ENCODE assay signal across 7 cellular contexts in genomic region chr16:2516391-2517240, GRCh38. TPM values are rescaled to one million over a fixed set of nuclear protein-coding genes. Genes with fewer than 3 reads are reported as not detected.
DNase-seq lines count a peak whose midpoint lies in the region.

No MANE protein-coding gene starts in this region.

- H3K9me3 Mint-ChIP-seq in activated T-helper 1 cell treated with anti-CD3 and anti-CD28 coated beads, Interleukin-12 subunit alpha, Interleukin-12 subunit beta, Interleukin-2, Interleukin-4 antibody, amounts not matched to agents 30 ng/mL and 10 ng/mL and 1 ng/mL, durations not matched to agents 14 hours and 24 hours and 36 hours: no peaks in the 10 kb centered on the region

- H3K27me3 ChIP-seq in subcutaneous abdominal adipose tissue (ENCODE audit: control insufficient read depth in 5 of 5, insufficient read depth in 4 of 5, low read length in 5 of 5): no peaks in the 10 kb centered on the region

- intact Hi-C loops in activated T-helper 1 cell treated with anti-CD3 and anti-CD28 coated beads, Interleukin-12 subunit alpha, Interleukin-12 subunit beta, Interleukin-2, Interleukin-4 antibody, amounts not matched to agents 30 ng/mL and 10 ng/mL and 1 ng/mL, durations not matched to agents 14 hours and 24 hours and 36 hours (cut with micrococcal nuclease): loop anchor here (10.0 kb wide), 1 partner anchor 388 kb away; no protein-coding TSS in a partner anchor

- peaks cover 3% of the 10 kb centered on the region for H3K27me3 Mint-ChIP-seq in activated T-helper 1 cell treated with anti-CD3 and anti-CD28 coated beads, Interleukin-12 subunit alpha, Interleukin-12 subunit beta, Interleukin-2, Interleukin-4 antibody, amounts not matched to agents 30 ng/mL and 10 ng/mL and 1 ng/mL, durations not matched to agents 14 hours and 24 hours and 36 hours (ENCODE audit: insufficient read depth)

- DNase-seq in Kasumi-1 (lab: John Stamatoyannopoulos, UW): peak; percentile 37 to 67
- no peak for DNase-seq in activated T-helper 1 cell treated with anti-CD3 and anti-CD28 coated beads, Interleukin-12 subunit alpha, Interleukin-12 subunit beta, Interleukin-2, Interleukin-4 antibody, amounts not matched to agents 30 ng/mL and 10 ng/mL and 1 ng/mL, durations not matched to agents 14 hours and 24 hours and 36 hours (ENCODE audit: low spot score)
- DNase-seq in hepatic stellate cell (ENCODE audit: low spot score): peak; percentile 61
- no peak for DNase-seq in NCI-H128 (lab: John Stamatoyannopoulos, UW; ENCODE audit: unreplicated experiment)
- no peak for DNase-seq in NCI-H2029 (lab: John Stamatoyannopoulos, UW)
- no peak for DNase-seq in activated CD4-positive, CD25-positive, alpha-beta regulatory T cell treated with anti-CD3 and anti-CD28 coated beads, Interleukin-2, amount 50 U/mL, for 72 hours

- H3K9ac ChIP-seq in subcutaneous abdominal adipose tissue (ENCODE audit: low read length in 5 of 5): peak overlapping the region; percentile 25 to 98 (median 55)

- H3K4me1 Mint-ChIP-seq in activated T-helper 1 cell treated with anti-CD3 and anti-CD28 coated beads, Interleukin-12 subunit alpha, Interleukin-12 subunit beta, Interleukin-2, Interleukin-4 antibody, amounts not matched to agents 30 ng/mL and 10 ng/mL and 1 ng/mL, durations not matched to agents 14 hours and 24 hours and 36 hours (ENCODE audit: low read depth): peaks cover 50% of the 10 kb centered on the region

- H3K4me3 ChIP-seq in subcutaneous abdominal adipose tissue (ENCODE audit: low read depth in 1 of 5, low read length in 5 of 5): peak overlapping the region; percentile 42 to 96 (median 90)

- H3K36me3 Mint-ChIP-seq in activated T-helper 1 cell treated with anti-CD3 and anti-CD28 coated beads, Interleukin-12 subunit alpha, Interleukin-12 subunit beta, Interleukin-2, Interleukin-4 antibody, amounts not matched to agents 30 ng/mL and 10 ng/mL and 1 ng/mL, durations not matched to agents 14 hours and 24 hours and 36 hours (ENCODE audit: low read depth): peaks cover 12% of the 10 kb centered on the region

- peak overlapping the region; percentile 91 for H3K4me3 Mint-ChIP-seq in activated T-helper 1 cell treated with anti-CD3 and anti-CD28 coated beads, Interleukin-12 subunit alpha, Interleukin-12 subunit beta, Interleukin-2, Interleukin-4 antibody, amounts not matched to agents 30 ng/mL and 10 ng/mL and 1 ng/mL, durations not matched to agents 14 hours and 24 hours and 36 hours

- peak overlapping the region; percentile 78 for H3K27ac Mint-ChIP-seq in activated T-helper 1 cell treated with anti-CD3 and anti-CD28 coated beads, Interleukin-12 subunit alpha, Interleukin-12 subunit beta, Interleukin-2, Interleukin-4 antibody, amounts not matched to agents 30 ng/mL and 10 ng/mL and 1 ng/mL, durations not matched to agents 14 hours and 24 hours and 36 hours

- no peaks in the 10 kb centered on the region for H3K9me3 ChIP-seq in subcutaneous abdominal adipose tissue (ENCODE audit: control insufficient read depth in 5 of 5, low read length in 5 of 5)

- H3K36me3 ChIP-seq in subcutaneous abdominal adipose tissue (ENCODE audit: control insufficient read depth in 5 of 5, insufficient read depth in 5 of 5, low read length in 5 of 5): peaks cover 0 to 9% (median 5%) of the 10 kb centered on the region in 5 donors

- H3K27ac ChIP-seq in subcutaneous abdominal adipose tissue (ENCODE audit: low read depth, low read length): peak overlapping the region; percentile 84

- peaks cover 27 to 82% (median 74%) of the 10 kb centered on the region in 5 donors for H3K4me1 ChIP-seq in subcutaneous abdominal adipose tissue (ENCODE audit: control insufficient read depth in 5 of 5, insufficient read depth in 5 of 5, low read length in 5 of 5)

RNA-seq across cellular contexts. Expression of gene ATP6V0C, which starts 2.9 kb away (rescaled TPM):
- 117 and 119 TPM in 2 replicates for total RNA-seq in activated T-helper 1 cell treated with anti-CD3 and anti-CD28 coated beads, Interleukin-12 subunit alpha, Interleukin-12 subunit beta, Interleukin-2, Interleukin-4 antibody, amounts not matched to agents 30 ng/mL and 10 ng/mL and 1 ng/mL, durations not matched to agents 14 hours and 24 hours and 36 hours

RNA-seq across cellular contexts. Expression of gene AMDHD2, which starts 3.6 kb away (rescaled TPM):
- 32.4 and 38.3 TPM in 2 replicates for total RNA-seq in activated T-helper 1 cell treated with anti-CD3 and anti-CD28 coated beads, Interleukin-12 subunit alpha, Interleukin-12 subunit beta, Interleukin-2, Interleukin-4 antibody, amounts not matched to agents 30 ng/mL and 10 ng/mL and 1 ng/mL, durations not matched to agents 14 hours and 24 hours and 36 hours

RNA-seq across cellular contexts. Expression of gene CEMP1, which starts 14.6 kb away (rescaled TPM):
- 0.23 and 0.49 TPM in 2 replicates for total RNA-seq in activated T-helper 1 cell treated with anti-CD3 and anti-CD28 coated beads, Interleukin-12 subunit alpha, Interleukin-12 subunit beta, Interleukin-2, Interleukin-4 antibody, amounts not matched to agents 30 ng/mL and 10 ng/mL and 1 ng/mL, durations not matched to agents 14 hours and 24 hours and 36 hours

RNA-seq across cellular contexts. Expression of gene PDPK1, which starts 21.2 kb away (rescaled TPM):
- total RNA-seq in activated T-helper 1 cell treated with anti-CD3 and anti-CD28 coated beads, Interleukin-12 subunit alpha, Interleukin-12 subunit beta, Interleukin-2, Interleukin-4 antibody, amounts not matched to agents 30 ng/mL and 10 ng/mL and 1 ng/mL, durations not matched to agents 14 hours and 24 hours and 36 hours: 50.8 and 60.2 TPM in 2 replicates

RNA-seq across cellular contexts. Expression of gene TBC1D24, which starts 41.7 kb away (rescaled TPM):
- 19.6 and 24.6 TPM in 2 replicates for total RNA-seq in activated T-helper 1 cell treated with anti-CD3 and anti-CD28 coated beads, Interleukin-12 subunit alpha, Interleukin-12 subunit beta, Interleukin-2, Interleukin-4 antibody, amounts not matched to agents 30 ng/mL and 10 ng/mL and 1 ng/mL, durations not matched to agents 14 hours and 24 hours and 36 hours

Comparison
In these comparisons a context has a peak if more than half of its experiments do, and no peak if none do; other contexts are left out.
1. DNase-seq: peak in Kasumi-1 (2 of 2) and hepatic stellate cell (single experiment); none in activated T-helper 1 cell treated with anti-CD3 and anti-CD28 coated beads, Interleukin-12 subunit alpha, Interleukin-12 subunit beta, Interleukin-2, Interleukin-4 antibody, amounts not matched to agents 30 ng/mL and 10 ng/mL and 1 ng/mL, durations not matched to agents 14 hours and 24 hours and 36 hours (single experiment), NCI-H128 (single experiment), NCI-H2029 (single experiment) and activated CD4-positive, CD25-positive, alpha-beta regulatory T cell treated with anti-CD3 and anti-CD28 coated beads, Interleukin-2, amount 50 U/mL, for 72 hours (single experiment).